9 cellular contexts compared by ENCODE assay signal in genomic region chr11:133957926-133958325, GRCh38. TPM values are rescaled to one million over a fixed set of nuclear protein-coding genes. Genes with fewer than 3 reads are reported as not detected.
A peak's percentile ranks its signal among the peaks of the same experiment; 100 is the strongest.
DNase-seq lines count a peak whose midpoint lies in the region; ATAC-seq, FAIRE-seq and TF ChIP-seq lines count a peak whose summit lies in the region.
"Had no signal": no experiment of that assay in that cellular context is flagged by ENCODE, and none has a peak within 500 bp of the region (broad histone marks: within the 10 kb centered on the region; RNA-seq: fewer than 3 reads in every experiment).

No MANE protein-coding gene starts in this region.

- H3K27me3 Mint-ChIP-seq in activated naive CD8-positive, alpha-beta T cell treated with anti-CD3 and anti-CD28 coated beads for 36 hours = peaks cover 4% of the 10 kb centered on the region

- H3K9ac ChIP-seq in muscle layer of colon (ENCODE audit: low read length) = peak overlapping the region; percentile 14

- CTCF ChIA-PET in A549 (lab: Yijun Ruan, JAX) = interaction anchor here (1.7 kb wide), 1 partner anchor 30 kb away, joined by 5 read pairs; no protein-coding TSS in a partner anchor

- H3K4me3 Mint-ChIP-seq in activated naive CD8-positive, alpha-beta T cell treated with anti-CD3 and anti-CD28 coated beads for 36 hours = peak overlapping the region; percentile 86

- H3K9me3 ChIP-seq in A549 (no peaks in the 10 kb centered on the region), muscle layer of colon (ENCODE audit: low read length) (no peaks in the 10 kb centered on the region)

- FAIRE-seq in A549 (lab: Jason Lieb, UNC) (no peak), GM12892 (lab: Jason Lieb, UNC) (no peak)

- TF ChIP-seq CTCF in A549 (IDR thresholded peaks at IDR 0.05) = no peak

- POLR2A ChIA-PET in A549 (lab: Yijun Ruan, JAX) = no interaction called here

- peak overlapping the region; percentile 97 for H3K4me2 ChIP-seq in A549

- no peak overlapping the region for H3K4me3 ChIP-seq in A549
- peak overlapping the region in 1 of 2 donors; percentile 74 for H3K4me3 ChIP-seq in muscle layer of colon (ENCODE audit: low read depth in 1 of 2, low read length in 2 of 2)

- TF ChIP-seq EP300 in A549 (IDR thresholded peaks at IDR 0.05) = no peak

- H3K36me3 ChIP-seq in muscle layer of colon (ENCODE audit: insufficient read depth, low read length) = no peaks in the 10 kb centered on the region

- no peak for DNase-seq in A549 (ENCODE audit: low read depth in 1 of 2, low spot score in 1 of 2)
- peak; percentile 22 for DNase-seq in ELF-1 (ENCODE audit: low read depth, low spot score)
- DNase-seq in activated naive CD8-positive, alpha-beta T cell treated with anti-CD3 and anti-CD28 coated beads for 36 hours = no peak
- no peak for DNase-seq in caudate nucleus (lab: John Stamatoyannopoulos, UW)
- no peak for DNase-seq in GM12892 (ENCODE audit: insufficient read length)
- DNase-seq: NCI-H1105 treated with DMSO at 0.1 percent for 48 hours had no signal

- no peaks in the 10 kb centered on the region for H3K9me3 Mint-ChIP-seq in activated naive CD8-positive, alpha-beta T cell treated with anti-CD3 and anti-CD28 coated beads for 36 hours

- TF ChIP-seq POLR2A in A549 (IDR thresholded peaks at IDR 0.05; ENCODE audit: low read length) (no peak), GM12892 (IDR thresholded peaks at IDR 0.05; ENCODE audit: low read depth, low read length) (no peak)

- H3K36me3 Mint-ChIP-seq in activated naive CD8-positive, alpha-beta T cell treated with anti-CD3 and anti-CD28 coated beads for 36 hours = peaks cover 13% of the 10 kb centered on the region

- WGBS in A549 (ENCODE audit: missing lambda C conversion rate) = 87% methylated on average over 7 of the region's 7 CpGs

- ATAC-seq in A549 = no peak
- no peak for ATAC-seq in HG02571 (IDR thresholded peaks at IDR 0.05; ENCODE audit: unreplicated experiment)
- no peak for ATAC-seq in HG03135 (IDR thresholded peaks at IDR 0.05; ENCODE audit: unreplicated experiment)

- peak overlapping the region; percentile 92 for H3K27ac Mint-ChIP-seq in activated naive CD8-positive, alpha-beta T cell treated with anti-CD3 and anti-CD28 coated beads for 36 hours

- TF ChIP-seq RAD21 in A549 (conservative IDR thresholded peaks at IDR 0.05 in 1 of 2, IDR thresholded peaks at IDR 0.05 in 1 of 2) = no peak

- peaks cover 46% of the 10 kb centered on the region for H3K4me1 Mint-ChIP-seq in activated naive CD8-positive, alpha-beta T cell treated with anti-CD3 and anti-CD28 coated beads for 36 hours

- no peak overlapping the region for H3K27ac ChIP-seq in A549
- H3K27ac ChIP-seq in muscle layer of colon (ENCODE audit: low read depth, low read length) = peak overlapping the region; percentile 50
- no peak overlapping the region for H3K27ac ChIP-seq in caudate nucleus (ENCODE audit: low read depth, low read length)

- H3K27me3 ChIP-seq in muscle layer of colon (ENCODE audit: control insufficient read depth in 1 of 2, insufficient read depth in 2 of 2, low read length in 2 of 2) = no peaks in the 10 kb centered on the region

- H3K4me1 ChIP-seq in A549 = no peaks in the 10 kb centered on the region
- H3K4me1 ChIP-seq in muscle layer of colon (ENCODE audit: insufficient read depth, low read length) = peaks cover 31% of the 10 kb centered on the region

TF ChIP-seq in A549, 52 proteins besides CTCF, POLR2A, EP300 and RAD21:
- TF ChIP-seq FOXS1 (CRISPR knock-in tag; IDR thresholded peaks at IDR 0.05) (no peak), CBX8 (IDR thresholded peaks at IDR 0.05) (no peak), ZNF302 (CRISPR knock-in tag; IDR thresholded peaks at IDR 0.05) (no peak), KDM1A (IDR thresholded peaks at IDR 0.05; ENCODE audit: low read depth) (no peak), ZC3H11A (IDR thresholded peaks at IDR 0.05) (no peak), RCOR1 (IDR thresholded peaks at IDR 0.05; ENCODE audit: low read depth, low read length) (no peak), CEBPB (IDR thresholded peaks at IDR 0.05) (no peak), SMC3 (IDR thresholded peaks at IDR 0.05) (no peak), HOXB13 (CRISPR knock-in tag; IDR thresholded peaks at IDR 0.05; ENCODE audit: low read depth) (no peak), PBX3 (IDR thresholded peaks at IDR 0.05) (no peak), RARB (CRISPR knock-in tag; IDR thresholded peaks at IDR 0.05) (no peak), HOXA7 (CRISPR knock-in tag; IDR thresholded peaks at IDR 0.05) (no peak), ELK1 (IDR thresholded peaks at IDR 0.05; ENCODE audit: low read depth, low read length) (no peak), HMGXB4 (CRISPR knock-in tag; IDR thresholded peaks at IDR 0.05; ENCODE audit: borderline replicate concordance) (no peak), MYC (IDR thresholded peaks at IDR 0.05; ENCODE audit: borderline replicate concordance, low read length) (no peak), CHD2 (IDR thresholded peaks at IDR 0.05; ENCODE audit: low read length, partially characterized antibody) (no peak)

RNA-seq across cellular contexts. Expression of gene IGSF9B, which starts 1.2 kb away (rescaled TPM):
- polyA plus RNA-seq in A549 (2011; rRNA removed) (0.41 and 0.99 TPM in 2 replicates), A549 (2017; fragmentation: RNase III; extraction: RNeasy Plus Mini Kit Qiagen cat#74134 plus additional on column Dnase treatment) (0.34 to 0.61 TPM (median 0.41 TPM) in 3 replicates)
- polyA plus RNA-seq in A549 (2012; cell fraction: cytosol; rRNA removed) = 0.61 and 0.79 TPM in 2 replicates
- 2.6 and 3.0 TPM in 2 replicates for polyA plus RNA-seq in A549 (2012; cell fraction: nucleus; rRNA removed)
- polyA minus RNA-seq in A549 (2011; rRNA and poly(A)+ RNA removed) = 2.2 and 3.0 TPM in 2 replicates
- 10 to 100 TPM; 36.0 to 46.5 TPM for total RNA-seq in activated naive CD8-positive, alpha-beta T cell treated with anti-CD3 and anti-CD28 coated beads for 36 hours
- polyA plus RNA-seq in GM12892 (2012; ENCODE audit: missing spikeins) = 3.8 TPM
